ENCODE assay signal across 15 cellular contexts in genomic region chr10:46217749-46218453, GRCh38.
DNase-seq lines count a peak whose midpoint lies in the region; ATAC-seq and TF ChIP-seq lines count a peak whose summit lies in the region.
"Had no signal": no experiment of that assay in that cellular context is flagged by ENCODE, and none has a peak within 500 bp of the region (broad histone marks: within the 10 kb centered on the region; RNA-seq: fewer than 3 reads in every experiment).

No MANE protein-coding gene starts in this region.

- H3K36me3 Mint-ChIP-seq in activated CD4-positive, alpha-beta T cell treated with anti-CD3 and anti-CD28 coated beads, Interleukin-2, amount 10 ng/mL, durations not matched to agents 7 days and 5 days (ENCODE audit: low read depth), result peaks cover 25% of the 10 kb centered on the region
- peaks cover 11% of the 10 kb centered on the region for H3K36me3 Mint-ChIP-seq in activated naive CD8-positive, alpha-beta T cell treated with anti-CD3 and anti-CD28 coated beads, Interleukin-2, amount 10 ng/mL, durations not matched to agents 7 days and 5 days
- peaks cover 0 to 59% (median 20%) of the 10 kb centered on the region in 3 donors for H3K36me3 Mint-ChIP-seq in naive thymus-derived CD8-positive, alpha-beta T cell
- H3K36me3 Mint-ChIP-seq: brain had no signal

- H3K27ac Mint-ChIP-seq in activated CD4-positive, alpha-beta T cell treated with anti-CD3 and anti-CD28 coated beads, Interleukin-2, amount 10 ng/mL, durations not matched to agents 7 days and 5 days, result peak overlapping the region; percentile 1
- peak overlapping the region; percentile 57 for H3K27ac Mint-ChIP-seq in activated naive CD8-positive, alpha-beta T cell treated with anti-CD3 and anti-CD28 coated beads, Interleukin-2, amount 10 ng/mL, durations not matched to agents 7 days and 5 days
- peak overlapping the region in 9 of 10 donors; percentile 21 to 92 (median 73) for H3K27ac Mint-ChIP-seq in naive thymus-derived CD8-positive, alpha-beta T cell
- H3K27ac Mint-ChIP-seq: brain, HFFc6, progenitor cell of endocrine pancreas had no signal

- CTCF ChIA-PET in activated CD4-positive, alpha-beta T cell treated with anti-CD3 and anti-CD28 coated beads, Interleukin-2, amount 10 ng/mL, durations not matched to agents 7 days and 5 days (lab: Charles Lee), result interaction anchor here (0.7 to 1.4 kb wide), 2 partner anchors 12 to 578 kb away, joined by 3 to 5 read pairs; no protein-coding TSS in a partner anchor

- POLR2A ChIA-PET in activated CD4-positive, alpha-beta T cell treated with anti-CD3 and anti-CD28 coated beads, Interleukin-2, amount 10 ng/mL, durations not matched to agents 7 days and 5 days (lab: Charles Lee), result no interaction called here
- POLR2A ChIA-PET in activated naive CD8-positive, alpha-beta T cell treated with anti-CD3 and anti-CD28 coated beads, Interleukin-2, amount 10 ng/mL, durations not matched to agents 7 days and 5 days (lab: Charles Lee), result no interaction called here
- POLR2A ChIA-PET in naive thymus-derived CD8-positive, alpha-beta T cell (lab: Charles Lee), result no interaction called here

- DNase-seq in activated CD4-positive, alpha-beta T cell treated with anti-CD3 and anti-CD28 coated beads, Interleukin-2, amount 10 ng/mL, durations not matched to agents 7 days and 5 days, result no peak
- no peak for DNase-seq in activated CD4-positive, alpha-beta T cell treated with anti-CD3 and anti-CD28 coated beads for 48 hours
- peak; percentile 6 for DNase-seq in GM10266 (ENCODE audit: extremely low spot score)
- no peak for DNase-seq in activated naive CD8-positive, alpha-beta T cell treated with anti-CD3 and anti-CD28 coated beads, Interleukin-2, amount 10 ng/mL, durations not matched to agents 7 days and 5 days
- DNase-seq in naive thymus-derived CD8-positive, alpha-beta T cell, result no peak
- no peak for DNase-seq in hippocampal formation (lab: John Stamatoyannopoulos, UW)
- DNase-seq in SHP77 treated with DMSO at 0.1 percent for 48 hours (lab: John Stamatoyannopoulos, UW), result no peak
- DNase-seq in UCSD-AML1 (lab: John Stamatoyannopoulos, UW; ENCODE audit: unreplicated experiment), result no peak
- DNase-seq: DMS 273 treated with DMSO at 0.1 percent for 48 hours; HFFc6; NCI-H187; Peyer's patch; stimulated activated CD4-positive, alpha-beta T cell treated with anti-CD3 and anti-CD28 coated beads, Interleukin-4, amount 100 ng/mL, for 1 hour had no signal

- no peaks in the 10 kb centered on the region for H3K27me3 Mint-ChIP-seq in activated CD4-positive, alpha-beta T cell treated with anti-CD3 and anti-CD28 coated beads, Interleukin-2, amount 10 ng/mL, durations not matched to agents 7 days and 5 days
- H3K27me3 Mint-ChIP-seq in activated naive CD8-positive, alpha-beta T cell treated with anti-CD3 and anti-CD28 coated beads, Interleukin-2, amount 10 ng/mL, durations not matched to agents 7 days and 5 days, result no peaks in the 10 kb centered on the region
- H3K27me3 Mint-ChIP-seq in naive thymus-derived CD8-positive, alpha-beta T cell, result no peaks in the 10 kb centered on the region

- H3K4me3 Mint-ChIP-seq in activated CD4-positive, alpha-beta T cell treated with anti-CD3 and anti-CD28 coated beads, Interleukin-2, amount 10 ng/mL, durations not matched to agents 7 days and 5 days, result no peak overlapping the region
- no peak overlapping the region for H3K4me3 Mint-ChIP-seq in activated naive CD8-positive, alpha-beta T cell treated with anti-CD3 and anti-CD28 coated beads, Interleukin-2, amount 10 ng/mL, durations not matched to agents 7 days and 5 days
- H3K4me3 Mint-ChIP-seq in naive thymus-derived CD8-positive, alpha-beta T cell, result no peak overlapping the region
- H3K4me3 Mint-ChIP-seq: brain, HFFc6 had no signal

- no peak for ATAC-seq in activated naive CD8-positive, alpha-beta T cell treated with anti-CD3 and anti-CD28 coated beads, Interleukin-2, amount 10 ng/mL, durations not matched to agents 7 days and 5 days (ENCODE audit: low read depth)
- no peak for ATAC-seq in naive thymus-derived CD8-positive, alpha-beta T cell

- peaks cover 17% of the 10 kb centered on the region for H3K4me1 Mint-ChIP-seq in activated CD4-positive, alpha-beta T cell treated with anti-CD3 and anti-CD28 coated beads, Interleukin-2, amount 10 ng/mL, durations not matched to agents 7 days and 5 days
- peaks cover 20% of the 10 kb centered on the region for H3K4me1 Mint-ChIP-seq in activated naive CD8-positive, alpha-beta T cell treated with anti-CD3 and anti-CD28 coated beads, Interleukin-2, amount 10 ng/mL, durations not matched to agents 7 days and 5 days
- peaks cover 5 to 45% (median 34%) of the 10 kb centered on the region in 4 donors for H3K4me1 Mint-ChIP-seq in naive thymus-derived CD8-positive, alpha-beta T cell
- H3K4me1 Mint-ChIP-seq: brain had no signal

- H3K9me3 Mint-ChIP-seq in activated CD4-positive, alpha-beta T cell treated with anti-CD3 and anti-CD28 coated beads, Interleukin-2, amount 10 ng/mL, durations not matched to agents 7 days and 5 days, result no peaks in the 10 kb centered on the region
- H3K9me3 Mint-ChIP-seq in activated naive CD8-positive, alpha-beta T cell treated with anti-CD3 and anti-CD28 coated beads, Interleukin-2, amount 10 ng/mL, durations not matched to agents 7 days and 5 days, result no peaks in the 10 kb centered on the region
- no peaks in the 10 kb centered on the region for H3K9me3 Mint-ChIP-seq in naive thymus-derived CD8-positive, alpha-beta T cell
- H3K9me3 Mint-ChIP-seq: brain, HFFc6 had no signal

- no peak for TF ChIP-seq CTCF in GM10266 (IDR thresholded peaks at IDR 0.05; ENCODE audit: control insufficient read depth, insufficient read depth, low read depth, missing control alignments)

Comparison
In these comparisons a context has a peak if more than half of its experiments do, and no peak if none do; other contexts are left out.
1. H3K27ac Mint-ChIP-seq: peak in every context shown above with its lines; median percentile 73 in naive thymus-derived CD8-positive, alpha-beta T cell; 57 in activated naive CD8-positive, alpha-beta T cell treated with anti-CD3 and anti-CD28 coated beads, Interleukin-2, amount 10 ng/mL, durations not matched to agents 7 days and 5 days; 1 in activated CD4-positive, alpha-beta T cell treated with anti-CD3 and anti-CD28 coated beads, Interleukin-2, amount 10 ng/mL, durations not matched to agents 7 days and 5 days.